8 cellular contexts compared by ENCODE assay signal in the genomic region with DNA sequence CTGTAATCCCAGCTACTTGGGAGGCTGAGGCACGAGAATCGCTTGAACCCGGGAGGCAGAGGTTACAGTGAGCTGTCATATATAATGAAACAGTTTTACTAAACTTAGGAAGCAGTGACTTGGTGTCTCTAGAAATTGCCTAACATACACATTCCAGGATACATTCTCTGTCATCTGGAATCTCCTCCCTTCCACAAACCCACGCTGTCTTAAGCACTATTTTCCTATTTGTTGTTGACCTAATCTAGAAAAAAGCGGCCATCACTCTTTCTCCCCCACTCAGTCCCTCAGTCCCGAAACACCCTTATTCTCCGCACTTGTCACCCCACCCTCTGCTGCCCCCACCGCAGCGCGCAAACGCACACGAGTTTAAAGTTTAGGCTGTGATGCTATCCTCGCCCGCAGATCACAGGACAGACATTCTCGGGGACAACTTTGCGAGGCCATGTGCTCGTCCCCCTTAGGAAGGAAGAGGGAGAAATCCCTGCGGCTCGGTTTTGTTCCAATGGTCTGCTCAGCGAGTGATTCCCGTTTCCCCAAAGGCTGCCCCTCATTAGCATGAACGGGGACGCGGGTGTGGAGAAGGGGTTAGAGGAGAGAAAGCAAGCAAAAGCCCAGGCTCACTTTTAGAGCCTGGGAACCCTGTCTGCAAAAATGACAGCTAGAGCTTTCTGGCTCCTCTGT. TPM values are rescaled to one million over a fixed set of nuclear protein-coding genes. Genes with fewer than 3 reads are reported as not detected.
A peak's percentile ranks its signal among the peaks of the same experiment; 100 is the strongest.
DNase-seq lines count a peak whose midpoint lies in the region; ATAC-seq, FAIRE-seq and TF ChIP-seq lines count a peak whose summit lies in the region.
"Not testable (repeated sequence)": the region's sequence is repeated elsewhere in the genome, so short reads cannot be mapped to it uniquely, and the experiment has no call there.

No MANE protein-coding gene starts in this region.

- TF ChIP-seq CTCF in ascending aorta (IDR thresholded peaks at IDR 0.05); HepG2 (CRISPR knock-in tag; IDR thresholded peaks at IDR 0.05); prostate gland (IDR thresholded peaks at IDR 0.05); uterus (IDR thresholded peaks at IDR 0.05): not testable (repeated sequence)
- TF ChIP-seq CTCF in fibroblast of lung (conservative IDR thresholded peaks at IDR 0.05 in 1 of 2, IDR thresholded peaks at IDR 0.05 in 1 of 2; ENCODE audit: low read depth in 1 of 2, low read length in 2 of 2), result peak in 1 of 2 donors; percentile 10

- H3K4me3 ChIP-seq in SK-N-MC (peak overlapping the region; percentile 78), ascending aorta (peak overlapping the region; percentile 56 to 74), fibroblast of lung (replicated peaks in 1 of 4; ENCODE audit: control extremely low read depth in 1 of 4, insufficient read depth in 1 of 4, low read depth in 3 of 4, low read length in 4 of 4) (peak overlapping the region; percentile 32 to 60 (median 43)), HepG2 (replicated peaks in 1 of 3; ENCODE audit: insufficient read depth in 1 of 3, low read depth in 2 of 3, low read length in 3 of 3) (peak overlapping the region; percentile 47 to 73 (median 57)), prostate gland (peak overlapping the region; percentile 33 to 38), uterus (peak overlapping the region; percentile 39 to 48)

- not testable (repeated sequence) for H3K27me3 ChIP-seq in ascending aorta; fibroblast of lung (ENCODE audit: control insufficient read depth, insufficient read depth, low read length); HepG2 (ENCODE audit: control insufficient read depth in 1 of 2, insufficient read depth in 2 of 2, low read length in 2 of 2); prostate gland (replicated peaks; ENCODE audit: insufficient read depth); uterus

- H3K79me2 ChIP-seq in fibroblast of lung (ENCODE audit: control insufficient read depth, insufficient read depth, low read length); HepG2 (ENCODE audit: insufficient read depth, low read length): not testable (repeated sequence)

- CTCF ChIA-PET in HepG2 (lab: Yijun Ruan, JAX; ENCODE audit: low intra/inter-chr PET ratio, low total read pairs), result not testable (repeated sequence)

- ATAC-seq in HG03159 (IDR thresholded peaks at IDR 0.05; ENCODE audit: unreplicated experiment), result peak; percentile 20
- ATAC-seq in HepG2, result peak; percentile 21

- peak overlapping the region; percentile 68 for H3K9ac ChIP-seq in ES-I3 (ENCODE audit: low read depth, low read length)
- peak overlapping the region; percentile 77 for H3K9ac ChIP-seq in SK-N-MC (ENCODE audit: insufficient read length)
- H3K9ac ChIP-seq in fibroblast of lung (ENCODE audit: insufficient read depth, low read length), result peak overlapping the region; percentile 64
- peak overlapping the region; percentile 79 for H3K9ac ChIP-seq in HepG2 (ENCODE audit: insufficient read depth, low read depth, low read length)

- not testable (repeated sequence) for TF ChIP-seq EP300 in HepG2 (IDR thresholded peaks at IDR 0.05; ENCODE audit: low read depth in 2 of 2, low read length in 2 of 2); HepG2 (CRISPR knock-in tag; IDR thresholded peaks at IDR 0.05; ENCODE audit: borderline replicate concordance)

- FAIRE-seq in HepG2 (lab: Jason Lieb, UNC), result not testable (repeated sequence)

- H3K9me3 ChIP-seq in ES-I3 (ENCODE audit: control insufficient read depth, insufficient read depth, low read length); SK-N-MC (ENCODE audit: low read depth, low read length); ascending aorta; fibroblast of lung (ENCODE audit: control insufficient read depth, insufficient read depth, low read depth, low read length); HepG2 (ENCODE audit: low read length); prostate gland; uterus: not testable (repeated sequence)

- not testable (repeated sequence) for H4K20me1 ChIP-seq in fibroblast of lung (ENCODE audit: control insufficient read depth, extremely low read depth, insufficient read depth, low read length); HepG2 (ENCODE audit: insufficient read depth, low read length)

- not testable (repeated sequence) for DNase-seq in SK-N-MC (ENCODE audit: low read depth, low spot score); ascending aorta (ENCODE audit: low spot score in 2 of 2); HepG2 (ENCODE audit: low spot score); prostate gland (ENCODE audit: low spot score)
- DNase-seq in fibroblast of lung (ENCODE audit: low read depth in 2 of 2) (peak; percentile 28 to 54), uterus (peak in 1 of 2 donors; percentile 30)

- TSS peak; percentile 97 for BruUV-seq in HepG2 (replicated peaks; lab: Mats Ljungman, UMichigan)

- 2% methylated on average over 23 of the region's 24 CpGs for WGBS in HepG2 (ENCODE audit: low lambda C conversion rate)
- WGBS in prostate gland, result 18% methylated on average over 23 of the region's 24 CpGs

- H3K36me3 ChIP-seq in ES-I3 (ENCODE audit: insufficient read depth, low read length); SK-N-MC (ENCODE audit: insufficient read depth, low read length); ascending aorta; fibroblast of lung (ENCODE audit: control insufficient read depth, insufficient read depth, low read length); HepG2 (replicated peaks in 1 of 2; ENCODE audit: control insufficient read depth in 1 of 2, insufficient read depth in 2 of 2, low read length in 2 of 2); prostate gland; uterus: not testable (repeated sequence)

- peak overlapping the region; percentile 76 for H3K4me2 ChIP-seq in fibroblast of lung (ENCODE audit: extremely low read depth, insufficient read depth, low read length)
- H3K4me2 ChIP-seq in HepG2 (ENCODE audit: low read depth, low read length), result peak overlapping the region; percentile 96

- peak overlapping the region; percentile 85 for H2AFZ ChIP-seq in fibroblast of lung (ENCODE audit: low read length)
- H2AFZ ChIP-seq in HepG2 (ENCODE audit: low read length), result peak overlapping the region; percentile 8

- intact Hi-C loops in ascending aorta (cut with DNase I), result loop anchor here (1.0 to 5.0 kb wide), 3 partner anchors 72 to 372 kb away; partner anchors contain the start of gene MAPT
- intact Hi-C loops in HepG2 (cut with micrococcal nuclease; ENCODE audit: unreplicated experiment); prostate gland (cut with DNase I); uterus (cut with DNase I; ENCODE audit: low total_unique reads): not testable (repeated sequence)

- TF ChIP-seq POLR2A in HepG2 (IDR thresholded peaks at IDR 0.05; ENCODE audit: insufficient read depth in 1 of 2, low read depth in 2 of 2, low read length in 2 of 2); prostate gland (IDR thresholded peaks at IDR 0.05); uterus (IDR thresholded peaks at IDR 0.05): not testable (repeated sequence)

- peaks cover 11% of the 10 kb centered on the region for H3K4me1 ChIP-seq in ES-I3 (ENCODE audit: insufficient read depth, low read length)
- H3K4me1 ChIP-seq in ascending aorta; fibroblast of lung (ENCODE audit: control insufficient read depth, extremely low read depth, insufficient read depth, low read length); prostate gland (replicated peaks); uterus: not testable (repeated sequence)
- H3K4me1 ChIP-seq in HepG2 (ENCODE audit: insufficient read depth, low read length), result peaks cover 65% of the 10 kb centered on the region

- in situ Hi-C loops in HepG2 (cut with HindIII; ENCODE audit: extremely low pct_ligation_motif_present, low pct_unique_long_range_greater_than_20kb), result loop anchor here (25.0 kb wide), 1 partner anchor 679 kb away; no protein-coding TSS in a partner anchor

- not testable (repeated sequence) for TF ChIP-seq RAD21 in HepG2 (CRISPR knock-in tag; IDR thresholded peaks at IDR 0.05)

- not testable (repeated sequence) for H3K27ac ChIP-seq in SK-N-MC
- peak overlapping the region; percentile 77 to 87 for H3K27ac ChIP-seq in ascending aorta
- peak overlapping the region; percentile 73 for H3K27ac ChIP-seq in fibroblast of lung (ENCODE audit: insufficient read depth, low read length)
- H3K27ac ChIP-seq in HepG2 (ENCODE audit: extremely low read length, insufficient read depth, low read length), result peak overlapping the region; percentile 81
- H3K27ac ChIP-seq in prostate gland, result peak overlapping the region; percentile 86 to 87
- peak overlapping the region; percentile 91 to 98 for H3K27ac ChIP-seq in uterus

- POLR2A ChIA-PET in HepG2 (lab: Yijun Ruan, JAX), result interaction anchor here (0.8 to 1.4 kb wide), 3 partner anchors 12 to 680 kb away, joined by 3 to 7 read pairs (median 4); partner anchors contain the start of gene KANSL1

RNA-seq across cellular contexts. Expression of gene LRRC37A, which starts 28.8 kb away (rescaled TPM):
- total RNA-seq in ascending aorta, result not detected
- total RNA-seq in fibroblast of lung, result 1.0 and 2.5 TPM in 2 replicates
- polyA plus RNA-seq in fibroblast of lung, result 0.45 and 0.84 TPM in 2 replicates
- 0.64 and 0.71 TPM in 2 replicates for polyA plus RNA-seq in fibroblast of lung (2012)
- polyA minus RNA-seq in fibroblast of lung (ENCODE audit: low replicate concordance), result 1.4 TPM in 1 of 2 replicates, not detected in the other
- total RNA-seq in HepG2 (2016; rRNA removed; fragmentation: Illumina TruSeq; extraction: Trizol), result 0.67 and 0.97 TPM in 2 replicates
- 0.91 and 1.2 TPM in 2 replicates for total RNA-seq in HepG2 (2016; cell fraction: cytosol; rRNA removed; fragmentation: Illumina TruSeq; extraction: Trizol; ENCODE audit: low read depth)
- 0.65 and 0.69 TPM in 2 replicates for total RNA-seq in HepG2 (2016; cell fraction: insoluble cytoplasmic fraction; rRNA removed; fragmentation: Illumina TruSeq; extraction: Trizol)
- 0.76 and 0.83 TPM in 2 replicates for total RNA-seq in HepG2 (2016; cell fraction: membrane; rRNA removed; fragmentation: Illumina TruSeq; extraction: Trizol)
- 1.5 and 1.6 TPM in 2 replicates for total RNA-seq in HepG2 (2016; cell fraction: nucleus; rRNA removed; fragmentation: Illumina TruSeq; extraction: Trizol)
- polyA plus RNA-seq in HepG2 (2011; rRNA removed), result 1.0 and 1.3 TPM in 2 replicates
- 0.28 and 0.36 TPM in 2 replicates for polyA plus RNA-seq in HepG2 (2011; cell fraction: cytosol; rRNA removed)
- polyA plus RNA-seq in HepG2 (2011; cell fraction: nucleus; rRNA removed), result 1.1 and 1.2 TPM in 2 replicates
- polyA plus RNA-seq in HepG2 (2012), result 1.5 and 1.7 TPM in 2 replicates
- polyA plus RNA-seq in HepG2 (2016; cell fraction: cytosol; fragmentation: Illumina TruSeq; extraction: Trizol; ENCODE audit: low read depth), result 0.19 and 0.36 TPM in 2 replicates
- polyA plus RNA-seq in HepG2 (2016; cell fraction: insoluble cytoplasmic fraction; fragmentation: Illumina TruSeq; extraction: Trizol; ENCODE audit: low read depth), result 0.74 and 0.97 TPM in 2 replicates
- polyA plus RNA-seq in HepG2 (2016; cell fraction: membrane; fragmentation: Illumina TruSeq; extraction: Trizol; ENCODE audit: low read depth), result 0.45 and 0.54 TPM in 2 replicates
- polyA plus RNA-seq in HepG2 (2016; cell fraction: nucleus; fragmentation: Illumina TruSeq; extraction: Trizol; ENCODE audit: insufficient read depth, low read depth), result 1.3 and 1.9 TPM in 2 replicates
- 2.1 and 7.4 TPM in 2 replicates for polyA minus RNA-seq in HepG2 (2011; rRNA and poly(A)+ RNA removed; ENCODE audit: low replicate concordance)
- 0.20 and 0.79 TPM in 2 replicates for polyA minus RNA-seq in HepG2 (2011; cell fraction: cytosol; rRNA and poly(A)+ RNA removed)
- 2.6 and 4.1 TPM in 2 replicates for polyA minus RNA-seq in HepG2 (2011; cell fraction: nucleus; rRNA and poly(A)+ RNA removed)
- total RNA-seq in prostate gland, result 1 to 10 TPM; 2.8 to 3.3 TPM
- 10 to 100 TPM in 1 of 4 donors, 1 to 10 TPM in 2, not detected in 1; 1.0 to 14.4 (median 1.8) TPM for total RNA-seq in uterus
